Comparison of ENCODE assay signal across 1 cellular context in the genomic region with DNA sequence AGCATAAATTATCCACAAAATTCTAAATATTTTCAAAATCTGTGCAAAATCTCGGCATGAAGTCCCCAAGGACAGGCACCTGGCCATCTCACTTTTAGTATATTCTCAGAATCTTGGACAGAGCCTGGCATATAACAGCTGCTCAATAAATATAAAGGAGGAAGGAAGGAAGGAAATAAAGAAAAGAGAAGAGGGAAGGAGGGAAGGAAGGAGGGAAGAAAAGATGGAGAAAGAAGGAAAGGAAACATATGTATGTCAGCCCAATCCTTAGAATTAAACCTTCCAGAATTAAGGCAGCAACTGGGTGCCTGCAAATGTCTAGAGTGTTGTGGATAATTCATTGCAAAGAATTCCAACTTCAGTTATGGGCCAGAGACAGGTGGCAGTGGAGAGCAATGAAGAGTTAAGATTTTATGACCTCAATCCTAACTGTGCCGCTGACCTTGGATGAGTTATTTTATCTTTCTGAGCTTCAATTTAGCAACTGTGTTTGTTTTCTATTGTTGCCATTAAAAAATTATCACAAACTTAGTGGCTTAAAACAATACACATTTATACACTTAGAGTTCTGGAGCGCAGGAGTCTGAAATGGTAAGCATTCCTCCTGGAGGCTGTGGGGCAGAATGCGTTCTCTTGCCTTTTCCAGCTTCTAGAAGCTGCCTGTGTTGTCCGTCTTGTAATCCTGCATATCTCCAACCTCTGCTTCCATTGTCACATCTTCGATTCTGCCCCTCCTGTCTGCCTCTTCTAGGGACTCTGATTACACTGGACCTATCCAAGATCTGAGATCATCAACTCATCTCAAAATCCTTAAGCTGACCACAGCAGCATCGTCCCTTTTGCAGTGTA.
TF ChIP-seq lines count a peak whose summit lies in the region.

No MANE protein-coding gene starts in this region.

TF ChIP-seq in WTC11, 78 proteins besides CTCF, POLR2A, EP300 and RAD21 (continued from another document):
- TF ChIP-seq, protein P1, sequence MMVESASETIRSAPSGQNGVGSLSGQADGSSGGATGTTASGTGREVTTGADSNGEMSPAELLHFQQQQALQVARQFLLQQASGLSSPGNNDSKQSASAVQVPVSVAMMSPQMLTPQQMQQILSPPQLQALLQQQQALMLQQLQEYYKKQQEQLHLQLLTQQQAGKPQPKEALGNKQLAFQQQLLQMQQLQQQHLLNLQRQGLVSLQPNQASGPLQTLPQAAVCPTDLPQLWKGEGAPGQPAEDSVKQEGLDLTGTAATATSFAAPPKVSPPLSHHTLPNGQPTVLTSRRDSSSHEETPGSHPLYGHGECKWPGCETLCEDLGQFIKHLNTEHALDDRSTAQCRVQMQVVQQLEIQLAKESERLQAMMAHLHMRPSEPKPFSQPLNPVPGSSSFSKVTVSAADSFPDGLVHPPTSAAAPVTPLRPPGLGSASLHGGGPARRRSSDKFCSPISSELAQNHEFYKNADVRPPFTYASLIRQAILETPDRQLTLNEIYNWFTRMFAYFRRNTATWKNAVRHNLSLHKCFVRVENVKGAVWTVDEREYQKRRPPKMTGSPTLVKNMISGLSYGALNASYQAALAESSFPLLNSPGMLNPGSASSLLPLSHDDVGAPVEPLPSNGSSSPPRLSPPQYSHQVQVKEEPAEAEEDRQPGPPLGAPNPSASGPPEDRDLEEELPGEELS (CRISPR knock-in tag; IDR thresholded peaks at IDR 0.05): no peak
- TF ChIP-seq ZNF396 (CRISPR knock-in tag; IDR thresholded peaks at IDR 0.05; ENCODE audit: borderline replicate concordance) (no peak), MXD4 (CRISPR knock-in tag; IDR thresholded peaks at IDR 0.05; ENCODE audit: borderline replicate concordance) (no peak), TEAD1 (CRISPR knock-in tag; IDR thresholded peaks at IDR 0.05) (no peak), ZNF219 (CRISPR knock-in tag; IDR thresholded peaks at IDR 0.05; ENCODE audit: borderline replicate concordance) (no peak), TCF7 (CRISPR knock-in tag; IDR thresholded peaks at IDR 0.05; ENCODE audit: low read depth) (no peak), JUN (CRISPR knock-in tag; IDR thresholded peaks at IDR 0.05) (no peak), SMAD3 (CRISPR knock-in tag; IDR thresholded peaks at IDR 0.05; ENCODE audit: borderline replicate concordance) (no peak)
- TF ChIP-seq, protein P2, sequence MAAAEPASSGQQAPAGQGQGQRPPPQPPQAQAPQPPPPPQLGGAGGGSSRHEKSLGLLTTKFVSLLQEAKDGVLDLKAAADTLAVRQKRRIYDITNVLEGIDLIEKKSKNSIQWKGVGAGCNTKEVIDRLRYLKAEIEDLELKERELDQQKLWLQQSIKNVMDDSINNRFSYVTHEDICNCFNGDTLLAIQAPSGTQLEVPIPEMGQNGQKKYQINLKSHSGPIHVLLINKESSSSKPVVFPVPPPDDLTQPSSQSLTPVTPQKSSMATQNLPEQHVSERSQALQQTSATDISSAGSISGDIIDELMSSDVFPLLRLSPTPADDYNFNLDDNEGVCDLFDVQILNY (CRISPR knock-in tag; IDR thresholded peaks at IDR 0.05): no peak
